ENCODE assay signal across 8 cellular contexts in the genomic region with DNA sequence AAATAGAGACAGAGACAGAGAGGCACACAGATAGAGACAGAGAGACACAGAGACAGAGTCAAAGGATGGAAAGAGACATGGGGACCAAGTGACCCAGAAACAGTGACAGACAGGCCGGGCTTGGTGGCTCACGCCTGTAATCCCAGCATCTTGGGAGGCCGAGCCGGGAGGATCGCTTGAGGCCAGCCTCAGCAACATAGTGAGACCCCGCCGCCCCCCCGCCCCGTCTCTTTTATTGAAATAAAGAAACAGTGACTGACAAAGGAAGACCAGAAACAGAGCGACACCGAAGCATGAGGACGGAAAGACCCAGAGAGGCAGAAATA. TPM values are rescaled to one million over a fixed set of nuclear protein-coding genes. Genes with fewer than 3 reads are reported as not detected.
DNase-seq lines count a peak whose midpoint lies in the region; ATAC-seq, FAIRE-seq and TF ChIP-seq lines count a peak whose summit lies in the region.

No MANE protein-coding gene starts in this region.

- peak overlapping the region; percentile 48 for H3K9ac ChIP-seq in Loucy (ENCODE audit: low read depth, low read length, poor library complexity, severe bottlenecking)

- peaks cover 0 to 12% of the 10 kb centered on the region in 2 donors for H3K36me3 Mint-ChIP-seq in naive B cell

- TF ChIP-seq RAD21 in A549 (conservative IDR thresholded peaks at IDR 0.05 in 1 of 2, IDR thresholded peaks at IDR 0.05 in 1 of 2): no peak

- no peaks in the 10 kb centered on the region for H3F3A ChIP-seq in Loucy (ENCODE audit: low read depth)

- no peaks in the 10 kb centered on the region for H3K36me3 ChIP-seq in Loucy (ENCODE audit: insufficient read depth, low read length)

- no peak for FAIRE-seq in A549 (lab: Jason Lieb, UNC)
- FAIRE-seq in RCC 7860 (lab: Jason Lieb, UNC): no peak

- H4K20me1 ChIP-seq in Loucy (ENCODE audit: insufficient read depth, low read length, poor library complexity, severe bottlenecking): peaks cover 5% of the 10 kb centered on the region

- H3K4me1 Mint-ChIP-seq in naive B cell: peaks cover 26 to 35% (median 29%) of the 10 kb centered on the region in 3 donors

- H3K27me3 ChIP-seq in Loucy (ENCODE audit: insufficient read depth, low read length, poor library complexity, severe bottlenecking): no peaks in the 10 kb centered on the region
- H3K27me3 ChIP-seq in dorsolateral prefrontal cortex: peaks cover 0 to 8% (median 0%) of the 10 kb centered on the region in 45 donors

- H3K27me3 Mint-ChIP-seq in naive B cell: peaks cover 12 to 50% (median 44%) of the 10 kb centered on the region in 3 donors

- H3K4me2 ChIP-seq in A549 (peak overlapping the region; percentile 72), Loucy (ENCODE audit: low read depth, low read length, poor library complexity, severe bottlenecking) (peak overlapping the region; percentile 70)

- no peak for TF ChIP-seq POLR2A in A549 (IDR thresholded peaks at IDR 0.05; ENCODE audit: low read length)

- WGBS in A549 (ENCODE audit: missing lambda C conversion rate): 13% methylated on average over 12 of the region's 12 CpGs

- no peaks in the 10 kb centered on the region for H3K9me2 ChIP-seq in Loucy (replicated peaks; ENCODE audit: low read depth, low read length)

- ATAC-seq in A549: no peak
- ATAC-seq in naive B cell (ENCODE audit: low read depth in 2 of 2): no peak
- no peak for ATAC-seq in HG03159 (IDR thresholded peaks at IDR 0.05; ENCODE audit: unreplicated experiment)

- TF ChIP-seq CTCF in A549 (IDR thresholded peaks at IDR 0.05) (no peak), Loucy (conservative IDR thresholded peaks at IDR 0.05; ENCODE audit: low read length) (no peak), dorsolateral prefrontal cortex (IDR thresholded peaks at IDR 0.05 in 54 of 56, conservative IDR thresholded peaks at IDR 0.05 in 2 of 56; ENCODE audit: low read depth in 1 of 56, partially characterized antibody in 56 of 56) (no peak)

- H3K4me3 ChIP-seq in A549: peak overlapping the region; percentile 97
- H3K4me3 ChIP-seq in Loucy (ENCODE audit: low read length, poor library complexity, severe bottlenecking): peak overlapping the region; percentile 70
- peak overlapping the region in 55 of 59 donors; percentile 35 to 91 (median 76) for H3K4me3 ChIP-seq in dorsolateral prefrontal cortex

- peak overlapping the region in 5 of 6 donors; percentile 12 to 94 (median 84) for H3K27ac Mint-ChIP-seq in naive B cell

- intact Hi-C loops in dorsolateral prefrontal cortex (cut with DNase I): loop anchor here (5.0 to 10.0 kb wide), 2 partner anchors 48 to 120 kb away; no protein-coding TSS in a partner anchor

- CTCF ChIA-PET in A549 (lab: Yijun Ruan, JAX): interaction anchor here (0.8 to 4.5 kb wide), 15 partner anchors 21 to 268 kb away, joined by 3 to 30 read pairs (median 5); no protein-coding TSS in a partner anchor

- H3K9me3 Mint-ChIP-seq in naive B cell: peaks cover 0 to 9% (median 6%) of the 10 kb centered on the region in 7 donors

- H2AFZ ChIP-seq in Loucy (ENCODE audit: low read length): peak overlapping the region; percentile 87

- POLR2A ChIA-PET in A549 (lab: Yijun Ruan, JAX): interaction anchor here (0.7 to 1.4 kb wide), 5 partner anchors 45 to 184 kb away, joined by 3 to 7 read pairs (median 3); partner anchors contain the start of gene TOMM40

- DNase-seq in A549 (ENCODE audit: low read depth in 1 of 2, low spot score in 1 of 2) (no peak), dorsolateral prefrontal cortex (no peak), naive B cell (no peak), RCC 7860 (ENCODE audit: low spot score) (no peak), HUDEP-2 (lab: John Stamatoyannopoulos, UW; ENCODE audit: unreplicated experiment in 76 of 76) (no peak), NCI-H146 (lab: John Stamatoyannopoulos, UW) (no peak)

- no peaks in the 10 kb centered on the region for H3K9me3 ChIP-seq in A549
- H3K9me3 ChIP-seq in Loucy (ENCODE audit: insufficient read depth, low read depth, low read length): no peaks in the 10 kb centered on the region

- no peak for TF ChIP-seq EP300 in A549 (IDR thresholded peaks at IDR 0.05)

- no peaks in the 10 kb centered on the region for H3K79me2 ChIP-seq in Loucy (ENCODE audit: insufficient read depth, low read length)

- H3K27ac ChIP-seq in A549 (peak overlapping the region; percentile 78 to 95), dorsolateral prefrontal cortex (peak overlapping the region in 35 of 59 donors; percentile 5 to 90 (median 55))

- H3K4me1 ChIP-seq in A549 (peaks cover 34% of the 10 kb centered on the region), Loucy (ENCODE audit: insufficient read depth, low read length, poor library complexity, severe bottlenecking) (peaks cover 35% of the 10 kb centered on the region)

- peak overlapping the region; percentile 70 to 95 (median 90) for H3K4me3 Mint-ChIP-seq in naive B cell

TF ChIP-seq in A549, 52 proteins besides CTCF, POLR2A, EP300 and RAD21:
- TF ChIP-seq E2F6 (IDR thresholded peaks at IDR 0.05; ENCODE audit: borderline replicate concordance, low read depth) (no peak), KDM1A (IDR thresholded peaks at IDR 0.05; ENCODE audit: low read depth) (peak; percentile 57; the same call in 1 of the 2 replicates)

RNA-seq across cellular contexts. Expression of gene NECTIN2, which starts 0.8 kb away (rescaled TPM):
- polyA plus RNA-seq in A549 (2011; rRNA removed) (69.4 and 84.8 TPM in 2 replicates), A549 (2017; fragmentation: RNase III; extraction: RNeasy Plus Mini Kit Qiagen cat#74134 plus additional on column Dnase treatment) (77.7 to 92.4 TPM (median 89.6 TPM) in 3 replicates), naive B cell (ENCODE audit: low read depth in 6 of 6) (not detected)
- polyA plus RNA-seq in A549 (2012; cell fraction: cytosol; rRNA removed): 86.0 and 115 TPM in 2 replicates
- 151 and 174 TPM in 2 replicates for polyA plus RNA-seq in A549 (2012; cell fraction: nucleus; rRNA removed)
- polyA minus RNA-seq in A549 (2011; rRNA and poly(A)+ RNA removed): 91.4 and 99.5 TPM in 2 replicates
- 10 to 100 TPM; 11.4 to 44.7 (median 20.5) TPM for total RNA-seq in dorsolateral prefrontal cortex

RNA-seq across cellular contexts. Expression of gene BCAM, which starts 36.3 kb away (rescaled TPM):
- polyA plus RNA-seq in A549 (2011; rRNA removed): 15.2 and 18.4 TPM in 2 replicates
- 62.2 and 88.1 TPM in 2 replicates for polyA plus RNA-seq in A549 (2012; cell fraction: cytosol; rRNA removed)
- 183 and 239 TPM in 2 replicates for polyA plus RNA-seq in A549 (2012; cell fraction: nucleus; rRNA removed)
- polyA plus RNA-seq in A549 (2017; fragmentation: RNase III; extraction: RNeasy Plus Mini Kit Qiagen cat#74134 plus additional on column Dnase treatment): 77.5 to 102 TPM (median 88.1 TPM) in 3 replicates
- polyA minus RNA-seq in A549 (2011; rRNA and poly(A)+ RNA removed): 8.1 and 25.5 TPM in 2 replicates
- total RNA-seq in dorsolateral prefrontal cortex: 10 to 100 TPM in 119 of 120 experiments, 1 to 10 TPM in 1; 9.2 to 58.9 (median 22.6) TPM
- polyA plus RNA-seq in naive B cell (ENCODE audit: low read depth in 6 of 6): not detected

RNA-seq across cellular contexts. Expression of gene TOMM40, which starts 45.8 kb away (rescaled TPM):
- 83.6 and 92.7 TPM in 2 replicates for polyA plus RNA-seq in A549 (2011; rRNA removed)
- 324 and 402 TPM in 2 replicates for polyA plus RNA-seq in A549 (2012; cell fraction: cytosol; rRNA removed)
- 294 and 420 TPM in 2 replicates for polyA plus RNA-seq in A549 (2012; cell fraction: nucleus; rRNA removed)
- polyA plus RNA-seq in A549 (2017; fragmentation: RNase III; extraction: RNeasy Plus Mini Kit Qiagen cat#74134 plus additional on column Dnase treatment): 172 to 201 TPM (median 180 TPM) in 3 replicates
- 120 and 129 TPM in 2 replicates for polyA minus RNA-seq in A549 (2011; rRNA and poly(A)+ RNA removed)
- 10 to 100 TPM; 34.1 to 67.1 (median 47.2) TPM for total RNA-seq in dorsolateral prefrontal cortex
- polyA plus RNA-seq in naive B cell (ENCODE audit: low read depth in 6 of 6): 10 to 100 TPM; 21.3 to 36.2 (median 25.8) TPM

Comparison
In these comparisons a context has a peak if more than half of its experiments do, and no peak if none do; other contexts are left out.
1. RNA of gene NECTIN2, which starts 0.8 kb away (polyA plus RNA-seq): 69.4 to 174 TPM in A549; not detected in naive B cell; every median in the first group is over 10 times any median in the second.
2. RNA of gene BCAM, which starts 36.3 kb away (polyA plus RNA-seq): 15.2 to 239 TPM in A549; not detected in naive B cell; every median in the first group is over 10 times any median in the second.
3. Peak in every context shown above with its lines, with median percentiles within 50 percentile points of each other: H3K4me3 ChIP-seq.